1 cellular context compared by ENCODE assay signal in the genomic region with DNA sequence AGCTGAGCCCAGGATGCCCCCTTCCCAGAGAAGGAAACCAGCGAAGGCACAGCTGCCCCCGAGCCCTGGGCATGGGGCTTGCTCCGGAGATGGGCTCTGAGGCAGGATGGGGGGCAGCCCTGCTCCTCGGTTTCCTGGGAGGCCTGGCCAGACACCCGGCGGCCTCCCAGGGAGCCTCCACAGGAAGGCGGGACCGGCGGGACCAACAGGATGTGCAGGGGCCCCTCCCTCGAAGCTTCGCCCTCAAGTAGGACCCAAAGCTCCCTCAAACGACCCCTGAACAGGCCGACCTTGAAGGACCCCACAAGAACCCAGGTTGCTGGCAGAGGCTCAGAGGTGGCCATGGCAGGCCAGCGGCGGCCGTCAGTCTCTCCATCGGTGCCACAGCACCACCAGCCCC.
TF ChIP-seq lines count a peak whose summit lies in the region.

No MANE protein-coding gene starts in this region.

TF ChIP-seq in A549, 52 proteins besides CTCF, POLR2A, EP300 and RAD21 (continued from another document):
- no peak for TF ChIP-seq HMGXB4 (CRISPR knock-in tag; IDR thresholded peaks at IDR 0.05; ENCODE audit: borderline replicate concordance)
